In the genomic region with DNA sequence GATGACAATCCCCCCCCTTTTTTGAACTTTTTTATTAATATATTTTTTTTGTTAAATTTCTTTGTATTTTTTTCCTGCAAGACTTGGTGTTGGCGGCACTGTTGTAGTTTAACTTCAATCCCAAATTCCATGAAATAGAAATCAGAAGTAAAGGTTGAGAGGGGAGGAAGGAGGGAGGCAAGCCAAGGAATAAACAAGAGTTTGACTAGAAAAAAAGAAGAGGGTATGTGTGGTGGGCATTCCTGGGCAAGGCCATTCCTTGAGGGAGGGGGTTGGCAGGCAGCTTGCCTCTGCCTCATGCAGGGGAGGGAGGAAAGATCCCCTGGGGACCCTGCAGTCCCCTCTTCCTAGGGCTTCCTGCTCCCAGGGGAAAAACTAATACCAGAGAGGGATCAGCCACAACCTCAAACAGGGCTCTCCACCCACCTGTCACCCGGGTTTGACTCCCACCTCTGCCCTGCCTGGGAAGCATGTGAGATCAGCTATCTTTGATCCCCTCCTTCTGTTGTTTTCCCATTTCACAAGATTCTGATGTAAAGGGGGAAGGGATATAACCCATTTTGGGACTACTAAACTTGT, we compare ENCODE assay signal across 8 cellular contexts. TPM values are rescaled to one million over a fixed set of nuclear protein-coding genes. Genes with fewer than 3 reads are reported as not detected.
A peak's percentile ranks its signal among the peaks of the same experiment; 100 is the strongest.
DNase-seq lines count a peak whose midpoint lies in the region; ATAC-seq, FAIRE-seq and TF ChIP-seq lines count a peak whose summit lies in the region.

No MANE protein-coding gene starts in this region.

- H2AFZ ChIP-seq in HepG2 (ENCODE audit: low read length) = no peak overlapping the region

- DNase-seq in activated naive CD4-positive, alpha-beta T cell treated with anti-CD3 and anti-CD28 coated beads for 36 hours = no peak
- DNase-seq in activated naive CD4-positive, alpha-beta T cell treated with Interleukin-2 at 50 U/mL for 16 hours = no peak
- DNase-seq in activated naive CD8-positive, alpha-beta T cell treated with anti-CD3 and anti-CD28 coated beads, Interleukin-2, amount 50 U/mL, for 24 hours = no peak
- DNase-seq in HepG2 (ENCODE audit: low spot score) (no peak), transverse colon (no peak), GM19240 (ENCODE audit: insufficient read length, low spot score) (no peak)

- H3K27ac ChIP-seq in HepG2 (ENCODE audit: extremely low read length, insufficient read depth, low read length) (peak overlapping the region; percentile 41), transverse colon (peak overlapping the region; percentile 81 to 87 (median 84))

- no peaks in the 10 kb centered on the region for H3K27me3 Mint-ChIP-seq in activated naive CD4-positive, alpha-beta T cell treated with anti-CD3 and anti-CD28 coated beads for 36 hours (ENCODE audit: low read depth)
- H3K27me3 Mint-ChIP-seq in activated naive CD8-positive, alpha-beta T cell treated with anti-CD3 and anti-CD28 coated beads, Interleukin-2, amount 50 U/mL, for 24 hours = peaks cover 10% of the 10 kb centered on the region

- no peak for TF ChIP-seq POLR2A in HepG2 (IDR thresholded peaks at IDR 0.05; ENCODE audit: insufficient read depth in 1 of 2, low read depth in 2 of 2, low read length in 2 of 2)
- TF ChIP-seq POLR2A in transverse colon (IDR thresholded peaks at IDR 0.05) = no peak

- no peak for TF ChIP-seq RAD21 in HepG2 (CRISPR knock-in tag; IDR thresholded peaks at IDR 0.05)

- H3K4me3 ChIP-seq in HepG2 (replicated peaks in 1 of 3; ENCODE audit: insufficient read depth in 1 of 3, low read depth in 2 of 3, low read length in 3 of 3) (peak overlapping the region; percentile 68 to 88 (median 70)), transverse colon (peak overlapping the region in 2 of 4 donors; percentile 55 to 75)

- peak overlapping the region; percentile 100 for H3K4me3 Mint-ChIP-seq in activated naive CD4-positive, alpha-beta T cell treated with anti-CD3 and anti-CD28 coated beads for 36 hours
- H3K4me3 Mint-ChIP-seq in activated naive CD8-positive, alpha-beta T cell treated with anti-CD3 and anti-CD28 coated beads, Interleukin-2, amount 50 U/mL, for 24 hours = peak overlapping the region; percentile 98

- TF ChIP-seq EP300 in HepG2 (IDR thresholded peaks at IDR 0.05; ENCODE audit: low read depth in 2 of 2, low read length in 2 of 2) (no peak), HepG2 (CRISPR knock-in tag; IDR thresholded peaks at IDR 0.05; ENCODE audit: borderline replicate concordance) (no peak), transverse colon (IDR thresholded peaks at IDR 0.05; ENCODE audit: low read depth) (no peak)

- in situ Hi-C loops in HepG2 (cut with HindIII; ENCODE audit: extremely low pct_ligation_motif_present, low pct_unique_long_range_greater_than_20kb) (no loop called here), transverse colon (cut with MboI; ENCODE audit: low pct_ligation_motif_present in 1 of 4, low pct_unique_long_range_greater_than_20kb in 1 of 4, low sequenced_read_pairs in 3 of 4) (loop anchor here in 2 of 4 donors (10.0 to 25.0 kb wide), 2 partner anchors 83 to 231 kb away; no protein-coding TSS in a partner anchor)

- POLR2A ChIA-PET in HepG2 (lab: Yijun Ruan, JAX) = interaction anchor here (0.9 to 6.5 kb wide), 22 partner anchors 10 to 546 kb away, joined by 3 to 113 read pairs (median 5); a partner anchor contains a TSS

- no peaks in the 10 kb centered on the region for H3K9me3 ChIP-seq in HepG2 (ENCODE audit: low read length)
- H3K9me3 ChIP-seq in transverse colon = no peaks in the 10 kb centered on the region

- peaks cover 12% of the 10 kb centered on the region for H3K36me3 Mint-ChIP-seq in activated naive CD4-positive, alpha-beta T cell treated with anti-CD3 and anti-CD28 coated beads for 36 hours (ENCODE audit: low read depth)
- H3K36me3 Mint-ChIP-seq in activated naive CD8-positive, alpha-beta T cell treated with anti-CD3 and anti-CD28 coated beads, Interleukin-2, amount 50 U/mL, for 24 hours (ENCODE audit: low read depth) = peaks cover 10% of the 10 kb centered on the region

- peak overlapping the region; percentile 97 for H3K27ac Mint-ChIP-seq in activated naive CD4-positive, alpha-beta T cell treated with anti-CD3 and anti-CD28 coated beads for 36 hours
- H3K27ac Mint-ChIP-seq in activated naive CD8-positive, alpha-beta T cell treated with anti-CD3 and anti-CD28 coated beads, Interleukin-2, amount 50 U/mL, for 24 hours = peak overlapping the region; percentile 98

- no peak for FAIRE-seq in HepG2 (lab: Jason Lieb, UNC)

- H3K4me1 ChIP-seq in HepG2 (ENCODE audit: insufficient read depth, low read length) (peaks cover 56% of the 10 kb centered on the region), transverse colon (peaks cover 4 to 19% (median 13%) of the 10 kb centered on the region in 4 donors)

- H3K27me3 ChIP-seq in HepG2 (ENCODE audit: control insufficient read depth in 1 of 2, insufficient read depth in 2 of 2, low read length in 2 of 2) = peaks cover 2 to 8% of the 10 kb centered on the region in 2 experiments; a peak in 2 of 5 replicates
- H3K27me3 ChIP-seq in transverse colon = no peaks in the 10 kb centered on the region

- peaks cover 7% of the 10 kb centered on the region for H3K79me2 ChIP-seq in HepG2 (ENCODE audit: insufficient read depth, low read length)

- no peaks in the 10 kb centered on the region for H3K9me3 Mint-ChIP-seq in activated naive CD4-positive, alpha-beta T cell treated with anti-CD3 and anti-CD28 coated beads for 36 hours
- H3K9me3 Mint-ChIP-seq in activated naive CD8-positive, alpha-beta T cell treated with anti-CD3 and anti-CD28 coated beads, Interleukin-2, amount 50 U/mL, for 24 hours = no peaks in the 10 kb centered on the region

- TF ChIP-seq CTCF in HepG2 (CRISPR knock-in tag; IDR thresholded peaks at IDR 0.05) (no peak), transverse colon (IDR thresholded peaks at IDR 0.05) (no peak)

- peaks cover 2% of the 10 kb centered on the region; the same call in 1 of the 2 replicates for H4K20me1 ChIP-seq in HepG2 (ENCODE audit: insufficient read depth, low read length)

- peak overlapping the region; percentile 69 for H3K9ac ChIP-seq in HepG2 (ENCODE audit: insufficient read depth, low read depth, low read length)

- ATAC-seq in activated naive CD8-positive, alpha-beta T cell treated with anti-CD3 and anti-CD28 coated beads, Interleukin-2, amount 50 U/mL, for 24 hours = no peak
- ATAC-seq in HepG2 = no peak
- no peak for ATAC-seq in GM21619 (IDR thresholded peaks at IDR 0.05; ENCODE audit: unreplicated experiment)
- ATAC-seq in HG03342 (IDR thresholded peaks at IDR 0.05; ENCODE audit: unreplicated experiment) = no peak

- H3K36me3 ChIP-seq in HepG2 (replicated peaks in 1 of 2; ENCODE audit: control insufficient read depth in 1 of 2, insufficient read depth in 2 of 2, low read length in 2 of 2) (peaks cover 20 to 33% of the 10 kb centered on the region in 2 experiments), transverse colon (no peaks in the 10 kb centered on the region)

- peak overlapping the region; percentile 85 for H3K4me2 ChIP-seq in HepG2 (ENCODE audit: low read depth, low read length)

- BruUV-seq in HepG2 (replicated peaks; lab: Mats Ljungman, UMichigan) = TSS peak; percentile 70

- WGBS in HepG2 (ENCODE audit: low lambda C conversion rate) = 29% methylated on average over 2 of the region's 2 CpGs
- 73 to 78% methylated on average over 1 to 2 of the region's 2 CpGs for WGBS in transverse colon (ENCODE audit: low coverage in 1 of 2), 2 donors

- CTCF ChIA-PET in activated naive CD4-positive, alpha-beta T cell treated with anti-CD3 and anti-CD28 coated beads for 36 hours (lab: Charles Lee) = interaction anchor here (0.6 to 3.0 kb wide), 9 partner anchors 10 to 97 kb away, joined by 3 to 22 read pairs (median 5); no protein-coding TSS in a partner anchor
- CTCF ChIA-PET in HepG2 (lab: Yijun Ruan, JAX; ENCODE audit: low intra/inter-chr PET ratio, low total read pairs) = interaction anchor here (0.7 to 1.9 kb wide), 5 partner anchors 10 to 343 kb away, joined by 3 to 5 read pairs (median 3); a partner anchor contains a TSS

- H3K4me1 Mint-ChIP-seq in activated naive CD4-positive, alpha-beta T cell treated with anti-CD3 and anti-CD28 coated beads for 36 hours (ENCODE audit: low read depth) = peaks cover 22% of the 10 kb centered on the region
- peaks cover 30% of the 10 kb centered on the region for H3K4me1 Mint-ChIP-seq in activated naive CD8-positive, alpha-beta T cell treated with anti-CD3 and anti-CD28 coated beads, Interleukin-2, amount 50 U/mL, for 24 hours

- intact Hi-C loops in activated naive CD4-positive, alpha-beta T cell treated with anti-CD3 and anti-CD28 coated beads for 36 hours (cut with micrococcal nuclease) = no loop called here
- intact Hi-C loops in HepG2 (cut with micrococcal nuclease; ENCODE audit: unreplicated experiment) (loop anchor here (1.0 to 5.0 kb wide), 2 partner anchors 13 to 344 kb away; no protein-coding TSS in a partner anchor), transverse colon (cut with DNase I; ENCODE audit: low total_unique reads) (no loop called here)

RNA-seq across cellular contexts. Expression of a gene that starts 0.5 kb away (rescaled TPM):
- total RNA-seq in activated naive CD4-positive, alpha-beta T cell treated with anti-CD3 and anti-CD28 coated beads for 36 hours = 100 to 1,000 TPM; 205 to 216 TPM
- total RNA-seq in HepG2 (2016; rRNA removed; fragmentation: Illumina TruSeq; extraction: Trizol) (39.4 and 96.9 TPM in 2 replicates), transverse colon (100 to 1,000 TPM; 163 to 508 (median 237) TPM)
- total RNA-seq in HepG2 (2016; cell fraction: cytosol; rRNA removed; fragmentation: Illumina TruSeq; extraction: Trizol; ENCODE audit: low read depth) = 27.1 and 29.2 TPM in 2 replicates
- 43.1 and 100 TPM in 2 replicates for total RNA-seq in HepG2 (2016; cell fraction: insoluble cytoplasmic fraction; rRNA removed; fragmentation: Illumina TruSeq; extraction: Trizol)
- total RNA-seq in HepG2 (2016; cell fraction: membrane; rRNA removed; fragmentation: Illumina TruSeq; extraction: Trizol) = 15.6 and 15.9 TPM in 2 replicates
- total RNA-seq in HepG2 (2016; cell fraction: nucleus; rRNA removed; fragmentation: Illumina TruSeq; extraction: Trizol) = 143 and 149 TPM in 2 replicates
- polyA plus RNA-seq in HepG2 (2011; rRNA removed) = 611 and 685 TPM in 2 replicates
- polyA plus RNA-seq in HepG2 (2011; cell fraction: cytosol; rRNA removed) = 118 and 170 TPM in 2 replicates
- polyA plus RNA-seq in HepG2 (2011; cell fraction: nucleus; rRNA removed) = 4,733 and 5,679 TPM in 2 replicates
- 202 and 318 TPM in 2 replicates for polyA plus RNA-seq in HepG2 (2012)
- polyA plus RNA-seq in HepG2 (2016; cell fraction: cytosol; fragmentation: Illumina TruSeq; extraction: Trizol; ENCODE audit: low read depth) = 12.6 and 13.8 TPM in 2 replicates
- polyA plus RNA-seq in HepG2 (2016; cell fraction: insoluble cytoplasmic fraction; fragmentation: Illumina TruSeq; extraction: Trizol; ENCODE audit: low read depth) = 49.4 and 63.1 TPM in 2 replicates
- polyA plus RNA-seq in HepG2 (2016; cell fraction: membrane; fragmentation: Illumina TruSeq; extraction: Trizol; ENCODE audit: low read depth) = 18.9 and 19.4 TPM in 2 replicates
- 559 and 594 TPM in 2 replicates for polyA plus RNA-seq in HepG2 (2016; cell fraction: nucleus; fragmentation: Illumina TruSeq; extraction: Trizol; ENCODE audit: insufficient read depth, low read depth)
- 166 and 365 TPM in 2 replicates for polyA minus RNA-seq in HepG2 (2011; rRNA and poly(A)+ RNA removed; ENCODE audit: low replicate concordance)
- polyA minus RNA-seq in HepG2 (2011; cell fraction: cytosol; rRNA and poly(A)+ RNA removed) = 55.5 and 58.2 TPM in 2 replicates
- polyA minus RNA-seq in HepG2 (2011; cell fraction: nucleus; rRNA and poly(A)+ RNA removed) = 527 and 596 TPM in 2 replicates

RNA-seq across cellular contexts. Expression of a gene that starts 10.5 kb away (rescaled TPM):
- under 1 TPM in 1 of 2 experiments, not detected in 1; 0.05 TPM for total RNA-seq in activated naive CD4-positive, alpha-beta T cell treated with anti-CD3 and anti-CD28 coated beads for 36 hours
- total RNA-seq in HepG2 (2016; rRNA removed; fragmentation: Illumina TruSeq; extraction: Trizol) = 0.14 and 0.22 TPM in 2 replicates
- total RNA-seq in HepG2 (2016; cell fraction: cytosol; rRNA removed; fragmentation: Illumina TruSeq; extraction: Trizol; ENCODE audit: low read depth) = 0.10 TPM in 1 of 2 replicates, not detected in the other
- total RNA-seq in HepG2 (2016; cell fraction: insoluble cytoplasmic fraction; rRNA removed; fragmentation: Illumina TruSeq; extraction: Trizol) = 0.13 and 0.15 TPM in 2 replicates
- 0.10 and 0.22 TPM in 2 replicates for total RNA-seq in HepG2 (2016; cell fraction: membrane; rRNA removed; fragmentation: Illumina TruSeq; extraction: Trizol)
- 0.12 and 0.44 TPM in 2 replicates for total RNA-seq in HepG2 (2016; cell fraction: nucleus; rRNA removed; fragmentation: Illumina TruSeq; extraction: Trizol)
- polyA plus RNA-seq in HepG2 (2011; rRNA removed) = 0.08 and 0.16 TPM in 2 replicates
- 0.15 and 0.18 TPM in 2 replicates for polyA plus RNA-seq in HepG2 (2011; cell fraction: cytosol; rRNA removed)
- polyA plus RNA-seq in HepG2 (2011; cell fraction: nucleus; rRNA removed) = 1.1 TPM in 2 replicates
- polyA plus RNA-seq in HepG2 (2012) = 0.16 and 0.54 TPM in 2 replicates
- 0.05 and 0.10 TPM in 2 replicates for polyA plus RNA-seq in HepG2 (2016; cell fraction: cytosol; fragmentation: Illumina TruSeq; extraction: Trizol; ENCODE audit: low read depth)
- 0.22 and 0.33 TPM in 2 replicates for polyA plus RNA-seq in HepG2 (2016; cell fraction: insoluble cytoplasmic fraction; fragmentation: Illumina TruSeq; extraction: Trizol; ENCODE audit: low read depth)
- polyA plus RNA-seq in HepG2 (2016; cell fraction: membrane; fragmentation: Illumina TruSeq; extraction: Trizol; ENCODE audit: low read depth) = 0.10 and 0.17 TPM in 2 replicates
- 0.42 and 0.55 TPM in 2 replicates for polyA plus RNA-seq in HepG2 (2016; cell fraction: nucleus; fragmentation: Illumina TruSeq; extraction: Trizol; ENCODE audit: insufficient read depth, low read depth)
- polyA minus RNA-seq in HepG2 (2011; rRNA and poly(A)+ RNA removed; ENCODE audit: low replicate concordance) = 0.18 TPM in 1 of 2 replicates, not detected in the other
- 0.35 TPM in 1 of 2 replicates, not detected in the other for polyA minus RNA-seq in HepG2 (2011; cell fraction: cytosol; rRNA and poly(A)+ RNA removed)
- 0.13 and 0.25 TPM in 2 replicates for polyA minus RNA-seq in HepG2 (2011; cell fraction: nucleus; rRNA and poly(A)+ RNA removed)
- under 1 TPM in 2 of 4 donors, not detected in 2; 0.27 to 0.48 TPM for total RNA-seq in transverse colon

RNA-seq across cellular contexts. Expression of a gene that starts 12.0 kb away (rescaled TPM):
- total RNA-seq in activated naive CD4-positive, alpha-beta T cell treated with anti-CD3 and anti-CD28 coated beads for 36 hours = 1 to 10 TPM; 6.2 to 6.6 TPM
- total RNA-seq in HepG2 (2016; rRNA removed; fragmentation: Illumina TruSeq; extraction: Trizol) (7.1 and 7.4 TPM in 2 replicates), transverse colon (10 to 100 TPM in 3 of 4 donors, 1 to 10 TPM in 1; 6.8 to 34.0 (median 26.0) TPM)
- 6.0 and 6.1 TPM in 2 replicates for total RNA-seq in HepG2 (2016; cell fraction: cytosol; rRNA removed; fragmentation: Illumina TruSeq; extraction: Trizol; ENCODE audit: low read depth)
- 7.7 and 8.0 TPM in 2 replicates for total RNA-seq in HepG2 (2016; cell fraction: insoluble cytoplasmic fraction; rRNA removed; fragmentation: Illumina TruSeq; extraction: Trizol)
- 12.8 and 13.3 TPM in 2 replicates for total RNA-seq in HepG2 (2016; cell fraction: membrane; rRNA removed; fragmentation: Illumina TruSeq; extraction: Trizol)
- 5.8 and 5.9 TPM in 2 replicates for total RNA-seq in HepG2 (2016; cell fraction: nucleus; rRNA removed; fragmentation: Illumina TruSeq; extraction: Trizol)
- 8.2 and 8.7 TPM in 2 replicates for polyA plus RNA-seq in HepG2 (2011; rRNA removed)
- polyA plus RNA-seq in HepG2 (2011; cell fraction: cytosol; rRNA removed) = 3.6 and 5.0 TPM in 2 replicates
- polyA plus RNA-seq in HepG2 (2011; cell fraction: nucleus; rRNA removed) = 11.3 and 17.7 TPM in 2 replicates
- polyA plus RNA-seq in HepG2 (2012) = 3.9 and 4.2 TPM in 2 replicates
- 14.5 and 18.4 TPM in 2 replicates for polyA plus RNA-seq in HepG2 (2016; cell fraction: cytosol; fragmentation: Illumina TruSeq; extraction: Trizol; ENCODE audit: low read depth)
- polyA plus RNA-seq in HepG2 (2016; cell fraction: insoluble cytoplasmic fraction; fragmentation: Illumina TruSeq; extraction: Trizol; ENCODE audit: low read depth) = 11.7 and 13.4 TPM in 2 replicates
- 18.6 and 20.0 TPM in 2 replicates for polyA plus RNA-seq in HepG2 (2016; cell fraction: membrane; fragmentation: Illumina TruSeq; extraction: Trizol; ENCODE audit: low read depth)
- polyA plus RNA-seq in HepG2 (2016; cell fraction: nucleus; fragmentation: Illumina TruSeq; extraction: Trizol; ENCODE audit: insufficient read depth, low read depth) = 11.0 and 11.3 TPM in 2 replicates
- 10.0 and 22.9 TPM in 2 replicates for polyA minus RNA-seq in HepG2 (2011; rRNA and poly(A)+ RNA removed; ENCODE audit: low replicate concordance)
- 2.5 and 3.6 TPM in 2 replicates for polyA minus RNA-seq in HepG2 (2011; cell fraction: cytosol; rRNA and poly(A)+ RNA removed)
- polyA minus RNA-seq in HepG2 (2011; cell fraction: nucleus; rRNA and poly(A)+ RNA removed) = 6.8 and 7.2 TPM in 2 replicates

RNA-seq across cellular contexts. Expression of a gene that starts 16.5 kb away (rescaled TPM):
- total RNA-seq in activated naive CD4-positive, alpha-beta T cell treated with anti-CD3 and anti-CD28 coated beads for 36 hours = under 1 TPM; 0.36 to 0.57 TPM
- total RNA-seq in HepG2 (2016; rRNA removed; fragmentation: Illumina TruSeq; extraction: Trizol) (0.44 and 0.49 TPM in 2 replicates), transverse colon (1 to 10 TPM in 1 of 4 donors, under 1 TPM in 3; 0.20 to 1.1 (median 0.68) TPM)
- 0.81 and 0.88 TPM in 2 replicates for total RNA-seq in HepG2 (2016; cell fraction: cytosol; rRNA removed; fragmentation: Illumina TruSeq; extraction: Trizol; ENCODE audit: low read depth)
- 0.39 and 0.40 TPM in 2 replicates for total RNA-seq in HepG2 (2016; cell fraction: insoluble cytoplasmic fraction; rRNA removed; fragmentation: Illumina TruSeq; extraction: Trizol)
- total RNA-seq in HepG2 (2016; cell fraction: membrane; rRNA removed; fragmentation: Illumina TruSeq; extraction: Trizol) = 0.49 and 0.62 TPM in 2 replicates
- 0.78 and 1.1 TPM in 2 replicates for total RNA-seq in HepG2 (2016; cell fraction: nucleus; rRNA removed; fragmentation: Illumina TruSeq; extraction: Trizol)
- polyA plus RNA-seq in HepG2 (2011; rRNA removed) = 0.17 and 0.24 TPM in 2 replicates
- polyA plus RNA-seq in HepG2 (2011; cell fraction: cytosol; rRNA removed) = 0.04 and 0.22 TPM in 2 replicates
- 1.2 and 1.4 TPM in 2 replicates for polyA plus RNA-seq in HepG2 (2011; cell fraction: nucleus; rRNA removed)
- polyA plus RNA-seq in HepG2 (2012) = 0.92 and 0.93 TPM in 2 replicates
- polyA plus RNA-seq in HepG2 (2016; cell fraction: cytosol; fragmentation: Illumina TruSeq; extraction: Trizol; ENCODE audit: low read depth) = 0.29 TPM in 2 replicates
- polyA plus RNA-seq in HepG2 (2016; cell fraction: insoluble cytoplasmic fraction; fragmentation: Illumina TruSeq; extraction: Trizol; ENCODE audit: low read depth) = 0.53 and 0.73 TPM in 2 replicates
- 0.19 and 0.22 TPM in 2 replicates for polyA plus RNA-seq in HepG2 (2016; cell fraction: membrane; fragmentation: Illumina TruSeq; extraction: Trizol; ENCODE audit: low read depth)
- polyA plus RNA-seq in HepG2 (2016; cell fraction: nucleus; fragmentation: Illumina TruSeq; extraction: Trizol; ENCODE audit: insufficient read depth, low read depth) = 0.79 and 1.2 TPM in 2 replicates
- 0.21 and 1.7 TPM in 2 replicates for polyA minus RNA-seq in HepG2 (2011; rRNA and poly(A)+ RNA removed; ENCODE audit: low replicate concordance)
- polyA minus RNA-seq in HepG2 (2011; cell fraction: cytosol; rRNA and poly(A)+ RNA removed) = 0.26 and 1.6 TPM in 2 replicates
- 1.7 and 2.2 TPM in 2 replicates for polyA minus RNA-seq in HepG2 (2011; cell fraction: nucleus; rRNA and poly(A)+ RNA removed)
